ENCODE assay signal across 17 cellular contexts in the genomic region with DNA sequence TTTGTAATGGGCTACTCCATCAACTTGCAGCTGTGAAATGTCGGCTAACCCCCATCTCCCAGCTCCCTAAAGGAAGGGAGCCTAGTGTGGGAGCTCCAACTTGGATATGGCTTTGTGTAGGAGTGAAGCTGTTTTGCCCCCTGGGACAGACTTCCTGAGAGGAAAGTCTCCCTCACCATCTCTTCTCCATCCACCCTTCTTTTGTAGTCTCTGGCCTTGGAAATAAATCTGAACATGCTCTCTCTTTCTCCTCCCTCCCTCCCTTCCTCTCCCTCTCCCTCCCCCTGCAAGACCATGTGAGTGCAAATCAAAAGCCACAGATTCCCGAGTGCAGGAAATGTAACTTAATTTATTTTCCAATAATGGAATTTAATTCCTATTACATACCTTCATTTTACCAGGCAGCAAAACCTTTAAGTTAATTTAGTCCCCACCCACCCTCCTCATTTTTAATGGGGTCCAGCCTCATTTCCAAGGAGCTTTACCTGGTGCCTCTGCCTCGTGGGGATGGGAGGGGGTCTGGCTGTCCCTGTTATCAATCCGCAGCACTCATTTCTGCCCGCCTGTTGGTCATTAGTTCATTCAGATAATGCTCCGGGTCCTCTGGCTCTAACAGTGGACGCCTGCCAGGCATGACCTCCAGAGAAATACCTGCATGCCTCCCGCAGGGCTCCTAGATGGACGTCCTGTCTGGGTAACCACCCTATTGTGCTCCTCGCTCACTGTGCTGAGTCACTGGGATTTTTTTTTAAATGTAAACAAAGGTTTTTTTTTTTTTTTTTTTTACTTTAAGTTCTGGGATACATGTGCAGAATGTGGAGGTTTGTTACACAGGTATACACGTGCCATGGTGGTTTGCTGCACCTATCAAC.
A peak's percentile ranks its signal among the peaks of the same experiment; 100 is the strongest.
DNase-seq lines count a peak whose midpoint lies in the region; ATAC-seq, FAIRE-seq and TF ChIP-seq lines count a peak whose summit lies in the region.
"Had no signal": no experiment of that assay in that cellular context is flagged by ENCODE, and none has a peak within 500 bp of the region (broad histone marks: within the 10 kb centered on the region; RNA-seq: fewer than 3 reads in every experiment).

No MANE protein-coding gene starts in this region.

- no peak for FAIRE-seq in bronchial epithelial cell (lab: Jason Lieb, UNC)
- FAIRE-seq: kidney had no signal

- ATAC-seq in HG03175 (IDR thresholded peaks at IDR 0.05; ENCODE audit: unreplicated experiment) (no peak), GM21737 (IDR thresholded peaks at IDR 0.05; ENCODE audit: unreplicated experiment) (no peak), omental fat pad (ENCODE audit: low FRiP score) (no peak)
- ATAC-seq: esophagus mucosa, sciatic nerve had no signal

- H3K27me3 ChIP-seq in bronchial epithelial cell (ENCODE audit: control insufficient read depth, insufficient read depth, low read length) = no peaks in the 10 kb centered on the region

- TF ChIP-seq CTCF in bronchial epithelial cell (IDR thresholded peaks at IDR 0.05; ENCODE audit: insufficient read depth, low read length, severe bottlenecking) = no peak
- no peak for TF ChIP-seq CTCF in omental fat pad (IDR thresholded peaks at IDR 0.05)

- no peaks in the 10 kb centered on the region for H3K36me3 ChIP-seq in bronchial epithelial cell (ENCODE audit: control insufficient read depth, insufficient read depth, low read length)

- H3K4me3 ChIP-seq in bronchial epithelial cell (ENCODE audit: low read depth, low read length) = no peak overlapping the region

- peak; percentile 77 for DNase-seq in ELR (ENCODE audit: low read depth)
- DNase-seq in NCI-H146 (lab: John Stamatoyannopoulos, UW) = peak; percentile 72
- peak; percentile 82 for DNase-seq in bronchial epithelial cell (ENCODE audit: low read depth)
- peak; percentile 95 for DNase-seq in islet precursor cell
- no peak for DNase-seq in DMS 273 (lab: John Stamatoyannopoulos, UW; ENCODE audit: unreplicated experiment)
- no peak for DNase-seq in omental fat pad (ENCODE audit: low spot score)
- DNase-seq: activated CD4-positive, alpha-beta T cell treated with anti-CD3 and anti-CD28 coated beads, Interleukin-2, amount 10 ng/mL, durations not matched to agents 7 days and 5 days; activated effector memory CD4-positive, alpha-beta T cell treated with Interleukin-2 at 50 U/mL for 16 hours; CD4-positive, alpha-beta T cell; kidney; naive B cell; NCI-H1694; SW 1271 had no signal

Comparison
In these comparisons a context has a peak if more than half of its experiments do, and no peak if none do; other contexts are left out.
1. DNase-seq: peak in ELR (single experiment), NCI-H146 (single experiment), bronchial epithelial cell (single experiment) and islet precursor cell (single experiment); none in DMS 273 (single experiment) and omental fat pad (single experiment).